In the genomic region with DNA sequence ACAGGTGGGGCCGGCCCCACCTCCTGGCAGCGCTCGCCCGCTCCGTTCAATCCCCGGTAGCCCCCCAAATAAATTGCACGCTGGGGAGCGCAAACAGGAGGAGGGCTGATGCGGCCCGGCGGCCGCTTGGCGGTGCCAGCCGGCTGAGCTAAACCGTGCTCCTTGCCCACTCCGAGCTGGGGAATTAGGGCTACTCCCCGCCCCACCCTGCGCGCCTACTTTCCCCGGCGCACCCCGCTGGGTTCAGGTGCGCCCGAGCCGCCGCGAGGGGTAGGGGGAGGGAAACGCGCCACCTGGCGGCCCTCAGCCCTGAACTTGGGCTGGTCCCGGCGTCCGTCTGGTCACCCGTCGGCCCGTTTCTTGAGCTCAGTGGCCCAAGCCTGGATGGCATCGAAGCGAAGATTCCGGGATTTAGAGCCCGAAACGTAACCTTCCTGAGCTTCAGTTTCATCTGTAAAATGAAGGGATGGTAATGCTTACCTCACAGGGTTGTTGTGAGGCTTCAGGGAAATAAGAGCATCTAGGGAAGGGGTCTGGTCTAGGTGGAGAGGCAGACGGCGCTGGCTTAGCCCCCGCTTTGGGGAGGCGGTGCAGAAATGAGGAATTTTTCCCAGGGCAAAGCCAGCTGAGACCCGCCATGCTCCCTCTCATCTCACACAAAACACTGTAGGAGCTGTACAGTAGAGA, we compare ENCODE assay signal across 8 cellular contexts. TPM values are rescaled to one million over a fixed set of nuclear protein-coding genes. Genes with fewer than 3 reads are reported as not detected.
A peak's percentile ranks its signal among the peaks of the same experiment; 100 is the strongest.
DNase-seq lines count a peak whose midpoint lies in the region; ATAC-seq and TF ChIP-seq lines count a peak whose summit lies in the region.

No MANE protein-coding gene starts in this region.

- H3K4me3 ChIP-seq in KMS-11 (IDR thresholded peaks at IDR 0.05; ENCODE audit: insufficient read depth, low read depth, low read length): no peak overlapping the region
- H3K4me3 ChIP-seq in SU-DHL-6 (ENCODE audit: insufficient read depth, low read length, poor library complexity, severe bottlenecking): peak overlapping the region; percentile 64
- H3K4me3 ChIP-seq in adrenal gland: peak overlapping the region in 2 of 4 donors; percentile 24 to 57
- peak overlapping the region; percentile 19 to 65 (median 54) for H3K4me3 ChIP-seq in sigmoid colon

- no peak overlapping the region for H3K27ac ChIP-seq in KMS-11
- no peak overlapping the region for H3K27ac ChIP-seq in SU-DHL-6 (ENCODE audit: low read depth, low read length)
- no peak overlapping the region for H3K27ac ChIP-seq in adrenal gland
- peak overlapping the region in 1 of 4 donors; percentile 39 for H3K27ac ChIP-seq in sigmoid colon

- H3K4me2 ChIP-seq in KMS-11: peak overlapping the region; percentile 62
- peak overlapping the region; percentile 52 for H3K4me2 ChIP-seq in SU-DHL-6 (ENCODE audit: low read depth, low read length, poor library complexity, severe bottlenecking)

- H3K36me3 ChIP-seq in KMS-11 (ENCODE audit: insufficient read depth) (no peaks in the 10 kb centered on the region), SU-DHL-6 (ENCODE audit: low read length) (no peaks in the 10 kb centered on the region), adrenal gland (replicated peaks in 1 of 2) (no peaks in the 10 kb centered on the region), sigmoid colon (no peaks in the 10 kb centered on the region)

- no peaks in the 10 kb centered on the region for H3K9me3 ChIP-seq in SU-DHL-6 (ENCODE audit: insufficient read depth, low read length)
- H3K9me3 ChIP-seq in adrenal gland (replicated peaks in 1 of 3): no peaks in the 10 kb centered on the region
- no peaks in the 10 kb centered on the region for H3K9me3 ChIP-seq in sigmoid colon

- 3 to 29% (median 4%) methylated on average over 8 to 46 of the region's 46 CpGs for WGBS in adrenal gland, 4 donors
- WGBS in sigmoid colon, 2 donors: 3 to 4% methylated on average over 46 of the region's 46 CpGs

- H2AFZ ChIP-seq in KMS-11 (ENCODE audit: low read depth) (peak overlapping the region; percentile 97), SU-DHL-6 (ENCODE audit: low read depth, low read length, severe bottlenecking) (peak overlapping the region; percentile 76)

- no peak overlapping the region for H3K9ac ChIP-seq in KMS-11
- H3K9ac ChIP-seq in SU-DHL-6 (ENCODE audit: low read length): peak overlapping the region; percentile 67

- DNase-seq in DMS153 treated with DMSO at 0.1 percent for 48 hours (lab: John Stamatoyannopoulos, UW; ENCODE audit: unreplicated experiment) (peak; percentile 100), adrenal gland (peak in 6 of 7 donors; percentile 45 to 71 (median 55)), hippocampal formation (lab: John Stamatoyannopoulos, UW) (peak; percentile 36 to 45), sigmoid colon (no peak), GDM1 (lab: John Stamatoyannopoulos, UW) (no peak)

- H3K79me2 ChIP-seq in KMS-11 (ENCODE audit: insufficient read depth, low read depth) (no peaks in the 10 kb centered on the region), SU-DHL-6 (ENCODE audit: insufficient read depth, low read length) (no peaks in the 10 kb centered on the region)

- H4K20me1 ChIP-seq in KMS-11 (ENCODE audit: insufficient read depth) (no peaks in the 10 kb centered on the region), SU-DHL-6 (ENCODE audit: low read depth, low read length) (no peaks in the 10 kb centered on the region)

- TF ChIP-seq POLR2A in adrenal gland (IDR thresholded peaks at IDR 0.05) (no peak), sigmoid colon (IDR thresholded peaks at IDR 0.05) (no peak)

- ATAC-seq in GM21576 (IDR thresholded peaks at IDR 0.05; ENCODE audit: unreplicated experiment): peak; percentile 64

- intact Hi-C loops in adrenal gland (cut with DNase I) (loop anchor here (5.0 kb wide), 1 partner anchor 85 kb away; no protein-coding TSS in a partner anchor), sigmoid colon (cut with DNase I) (no loop called here)

- H3F3A ChIP-seq in SU-DHL-6 (ENCODE audit: insufficient read depth): peaks cover 5% of the 10 kb centered on the region; the same call in 1 of the 2 replicates

- peaks cover 22% of the 10 kb centered on the region; the same call in 1 of the 2 replicates for H3K27me3 ChIP-seq in KMS-11 (ENCODE audit: insufficient read depth, low read depth)
- no peaks in the 10 kb centered on the region for H3K27me3 ChIP-seq in SU-DHL-6 (ENCODE audit: low read length)
- H3K27me3 ChIP-seq in adrenal gland: peaks cover 22% of the 10 kb centered on the region
- peaks cover 8 to 70% (median 34%) of the 10 kb centered on the region in 3 donors for H3K27me3 ChIP-seq in sigmoid colon

- H3K9me2 ChIP-seq in SU-DHL-6 (replicated peaks; ENCODE audit: insufficient read depth, low read length): no peaks in the 10 kb centered on the region

- TF ChIP-seq CTCF in KMS-11 (conservative IDR thresholded peaks at IDR 0.05; ENCODE audit: low read depth, low read length) (peak; percentile 64), SU-DHL-6 (IDR thresholded peaks at IDR 0.05; ENCODE audit: insufficient read depth, low read length, poor library complexity, severe bottlenecking) (peak; percentile 75), adrenal gland (IDR thresholded peaks at IDR 0.05) (peak; percentile 38 to 64 (median 60)), sigmoid colon (IDR thresholded peaks at IDR 0.05) (peak; percentile 36 to 72 (median 58))

- peaks cover 3% of the 10 kb centered on the region for H3K4me1 ChIP-seq in KMS-11 (ENCODE audit: low read depth, poor library complexity, severe bottlenecking)
- H3K4me1 ChIP-seq in adrenal gland (replicated peaks in 1 of 2): peaks cover 11 to 19% of the 10 kb centered on the region in 2 donors
- H3K4me1 ChIP-seq in sigmoid colon: peaks cover 0 to 19% (median 19%) of the 10 kb centered on the region in 4 donors

- TF ChIP-seq EP300 in sigmoid colon (IDR thresholded peaks at IDR 0.05): no peak

RNA-seq across cellular contexts. Expression of gene MYCL, which starts 0.5 kb away (rescaled TPM):
- total RNA-seq in adrenal gland (under 1 TPM in 7 of 8 donors, not detected in 1; 0.24 to 0.69 (median 0.36) TPM), sigmoid colon (1 to 10 TPM in 2 of 4 donors, under 1 TPM in 2; 0.14 to 1.7 (median 0.78) TPM)
- polyA plus RNA-seq in adrenal gland (under 1 TPM; 0.07 to 0.40 (median 0.24) TPM), sigmoid colon (1 to 10 TPM; 5.8 to 8.2 (median 7.2) TPM)

RNA-seq across cellular contexts. Expression of gene TRIT1, which starts 19.0 kb away (rescaled TPM):
- total RNA-seq in adrenal gland (10 to 100 TPM in 6 of 8 donors, 1 to 10 TPM in 2; 7.1 to 15.8 (median 12.0) TPM), sigmoid colon (10 to 100 TPM; 12.5 to 24.6 (median 18.4) TPM)
- polyA plus RNA-seq in adrenal gland (10 to 100 TPM; 17.8 to 24.4 (median 21.4) TPM), sigmoid colon (10 to 100 TPM in 1 of 3 donors, 1 to 10 TPM in 2; 7.2 to 12.6 (median 7.2) TPM)

RNA-seq across cellular contexts. Expression of gene MFSD2A, which starts 52.7 kb away (rescaled TPM):
- total RNA-seq in adrenal gland (1 to 10 TPM in 5 of 8 donors, under 1 TPM in 3; 0.17 to 3.2 (median 1.3) TPM), sigmoid colon (1 to 10 TPM; 1.3 to 8.1 (median 6.2) TPM)
- polyA plus RNA-seq in adrenal gland (1 to 10 TPM; 1.1 to 2.4 (median 1.7) TPM), sigmoid colon (10 to 100 TPM in 1 of 3 donors, 1 to 10 TPM in 2; 2.1 to 26.5 (median 4.2) TPM)

Comparison
In these comparisons a context has a peak if more than half of its experiments do, and no peak if none do; other contexts are left out.
1. DNase-seq: peak in DMS153 treated with DMSO at 0.1 percent for 48 hours (single experiment), adrenal gland (6 of 7) and hippocampal formation (2 of 2); none in sigmoid colon (single experiment) and GDM1 (single experiment).
2. Peak in every context shown above with its lines, with median percentiles within 50 percentile points of each other: CTCF ChIP-seq.